8 cellular contexts compared by ENCODE assay signal in genomic region chr6:34674930-34675329, GRCh38. TPM values are rescaled to one million over a fixed set of nuclear protein-coding genes. Genes with fewer than 3 reads are reported as not detected.
DNase-seq lines count a peak whose midpoint lies in the region; ATAC-seq, FAIRE-seq and TF ChIP-seq lines count a peak whose summit lies in the region.
"Not testable (repeated sequence)": the region's sequence is repeated elsewhere in the genome, so short reads cannot be mapped to it uniquely, and the experiment has no call there.

No MANE protein-coding gene starts in this region.

- intact Hi-C loops in CD4-positive, alpha-beta memory T cell (cut with micrococcal nuclease) = loop anchor here (1.0 to 10.0 kb wide), 2 partner anchors 82 to 210 kb away; partner anchors contain the start of genes ANKS1A, SNRPC and TAF11
- intact Hi-C loops in spleen (cut with DNase I; ENCODE audit: low total_unique reads) = not testable (repeated sequence)

- peaks cover 41 to 67% (median 57%) of the 10 kb centered on the region in 4 donors for H3K4me1 Mint-ChIP-seq in CD4-positive, alpha-beta memory T cell
- H3K4me1 Mint-ChIP-seq in IgD-negative memory B cell = peaks cover 51 to 60% (median 60%) of the 10 kb centered on the region in 3 donors
- H3K4me1 Mint-ChIP-seq in activated CD4-positive, alpha-beta memory T cell treated with anti-CD3 and anti-CD28 coated beads, Interleukin-2, amount 10 ng/mL, durations not matched to agents 7 days and 5 days = peaks cover 54% of the 10 kb centered on the region
- peaks cover 32% of the 10 kb centered on the region for H3K4me1 Mint-ChIP-seq in activated naive CD8-positive, alpha-beta T cell treated with anti-CD3 and anti-CD28 coated beads, Interleukin-2, amount 10 ng/mL, durations not matched to agents 7 days and 5 days

- H3K4me3 Mint-ChIP-seq in CD4-positive, alpha-beta memory T cell = peak overlapping the region in 3 of 8 donors; percentile 30 to 93 (median 83)
- peak overlapping the region; percentile 50 to 90 (median 88) for H3K4me3 Mint-ChIP-seq in IgD-negative memory B cell
- not testable (repeated sequence) for H3K4me3 Mint-ChIP-seq in activated CD4-positive, alpha-beta memory T cell treated with anti-CD3 and anti-CD28 coated beads, Interleukin-2, amount 10 ng/mL, durations not matched to agents 7 days and 5 days; activated naive CD8-positive, alpha-beta T cell treated with anti-CD3 and anti-CD28 coated beads, Interleukin-2, amount 10 ng/mL, durations not matched to agents 7 days and 5 days

- TF ChIP-seq POLR2A in GM12892 (IDR thresholded peaks at IDR 0.05; ENCODE audit: low read depth, low read length); spleen (IDR thresholded peaks at IDR 0.05): not testable (repeated sequence)

- H3K9me3 Mint-ChIP-seq in CD4-positive, alpha-beta memory T cell; IgD-negative memory B cell; activated CD4-positive, alpha-beta memory T cell treated with anti-CD3 and anti-CD28 coated beads, Interleukin-2, amount 10 ng/mL, durations not matched to agents 7 days and 5 days; activated naive CD8-positive, alpha-beta T cell treated with anti-CD3 and anti-CD28 coated beads, Interleukin-2, amount 10 ng/mL, durations not matched to agents 7 days and 5 days: not testable (repeated sequence)

- H3K79me2 ChIP-seq in hepatocyte = peaks cover 100% of the 10 kb centered on the region

- H3K4me2 ChIP-seq in hepatocyte = peak overlapping the region; percentile 50

- not testable (repeated sequence) for TF ChIP-seq CTCF in hepatocyte (IDR thresholded peaks at IDR 0.05; ENCODE audit: poor library complexity); spleen (IDR thresholded peaks at IDR 0.05 in 8 of 11, conservative IDR thresholded peaks at IDR 0.05 in 3 of 11)

- CTCF ChIA-PET in CD4-positive, alpha-beta memory T cell (lab: Charles Lee; ENCODE audit: partially characterized antibody) = interaction anchor here (1.0 to 5.0 kb wide), 6 partner anchors 17 to 79 kb away, joined by 3 to 22 read pairs (median 4); no protein-coding TSS in a partner anchor
- CTCF ChIA-PET in activated CD4-positive, alpha-beta memory T cell treated with anti-CD3 and anti-CD28 coated beads, Interleukin-2, amount 10 ng/mL, durations not matched to agents 7 days and 5 days (lab: Charles Lee) = interaction anchor here (2.3 to 5.3 kb wide), 2 partner anchors 19 to 82 kb away, joined by 9 to 46 read pairs; partner anchors contain the start of gene SNRPC

- H3K27me3 ChIP-seq in CD4-positive, alpha-beta memory T cell (ENCODE audit: insufficient read depth, low read length); hepatocyte; spleen (replicated peaks in 1 of 7): not testable (repeated sequence)

- peaks cover 19% of the 10 kb centered on the region for H4K20me1 ChIP-seq in hepatocyte (ENCODE audit: insufficient read depth, poor library complexity, severe bottlenecking)

- H3K4me1 ChIP-seq in CD4-positive, alpha-beta memory T cell (ENCODE audit: insufficient read depth, low read length) = peaks cover 67% of the 10 kb centered on the region
- H3K4me1 ChIP-seq in hepatocyte (ENCODE audit: insufficient read depth) (peaks cover 32% of the 10 kb centered on the region), spleen (peaks cover 42 to 91% (median 59%) of the 10 kb centered on the region in 6 donors)

- not testable (repeated sequence) for H3K36me3 ChIP-seq in CD4-positive, alpha-beta memory T cell (ENCODE audit: insufficient read depth, low read length); SK-N-MC (ENCODE audit: insufficient read depth, low read length); hepatocyte (replicated peaks; ENCODE audit: insufficient read depth, low read depth); spleen

- H3K36me3 Mint-ChIP-seq in CD4-positive, alpha-beta memory T cell; IgD-negative memory B cell; activated CD4-positive, alpha-beta memory T cell treated with anti-CD3 and anti-CD28 coated beads, Interleukin-2, amount 10 ng/mL, durations not matched to agents 7 days and 5 days (ENCODE audit: low read depth); activated naive CD8-positive, alpha-beta T cell treated with anti-CD3 and anti-CD28 coated beads, Interleukin-2, amount 10 ng/mL, durations not matched to agents 7 days and 5 days: not testable (repeated sequence)

- peak; percentile 5 for FAIRE-seq in GM12892 (lab: Jason Lieb, UNC)

- not testable (repeated sequence) for H2AFZ ChIP-seq in hepatocyte

- H3K9ac ChIP-seq in SK-N-MC (ENCODE audit: insufficient read length) = not testable (repeated sequence)

- POLR2A ChIA-PET in CD4-positive, alpha-beta memory T cell (lab: Charles Lee; ENCODE audit: partially characterized antibody) = interaction anchor here (1.0 to 6.3 kb wide), 3 partner anchors 10 to 21 kb away, joined by 3 to 133 read pairs (median 48); partner anchors contain the start of gene ILRUN
- POLR2A ChIA-PET in activated CD4-positive, alpha-beta memory T cell treated with anti-CD3 and anti-CD28 coated beads, Interleukin-2, amount 10 ng/mL, durations not matched to agents 7 days and 5 days (lab: Charles Lee) = interaction anchor here (1.0 to 7.3 kb wide), 7 partner anchors 11 to 213 kb away, joined by 3 to 191 read pairs (median 4); partner anchors contain the start of genes ILRUN and TAF11
- POLR2A ChIA-PET in activated naive CD8-positive, alpha-beta T cell treated with anti-CD3 and anti-CD28 coated beads, Interleukin-2, amount 10 ng/mL, durations not matched to agents 7 days and 5 days (lab: Charles Lee) = interaction anchor here (1.2 to 3.4 kb wide), 2 partner anchors 17 to 21 kb away, joined by 5 to 27 read pairs; partner anchors contain the start of gene ILRUN

- not testable (repeated sequence) for H3K27me3 Mint-ChIP-seq in CD4-positive, alpha-beta memory T cell; IgD-negative memory B cell; activated CD4-positive, alpha-beta memory T cell treated with anti-CD3 and anti-CD28 coated beads, Interleukin-2, amount 10 ng/mL, durations not matched to agents 7 days and 5 days; activated naive CD8-positive, alpha-beta T cell treated with anti-CD3 and anti-CD28 coated beads, Interleukin-2, amount 10 ng/mL, durations not matched to agents 7 days and 5 days

- H3K27ac ChIP-seq in CD4-positive, alpha-beta memory T cell (ENCODE audit: low read depth, low read length) = peak overlapping the region; percentile 10
- peak overlapping the region; percentile 27; the same call in 1 of the 2 replicates for H3K27ac ChIP-seq in SK-N-MC
- peak overlapping the region; percentile 53 for H3K27ac ChIP-seq in hepatocyte
- peak overlapping the region; percentile 30 to 91 (median 80) for H3K27ac ChIP-seq in spleen

- peak overlapping the region; percentile 92 to 100 (median 97) for H3K27ac Mint-ChIP-seq in CD4-positive, alpha-beta memory T cell
- peak overlapping the region; percentile 97 to 100 (median 100) for H3K27ac Mint-ChIP-seq in IgD-negative memory B cell
- peak overlapping the region; percentile 3 for H3K27ac Mint-ChIP-seq in activated CD4-positive, alpha-beta memory T cell treated with anti-CD3 and anti-CD28 coated beads, Interleukin-2, amount 10 ng/mL, durations not matched to agents 7 days and 5 days
- peak overlapping the region; percentile 92 for H3K27ac Mint-ChIP-seq in activated naive CD8-positive, alpha-beta T cell treated with anti-CD3 and anti-CD28 coated beads, Interleukin-2, amount 10 ng/mL, durations not matched to agents 7 days and 5 days

- not testable (repeated sequence) for H3K4me3 ChIP-seq in CD4-positive, alpha-beta memory T cell (ENCODE audit: low read length in 2 of 2); SK-N-MC; hepatocyte; spleen

- DNase-seq in CD4-positive, alpha-beta memory T cell; GM12892 (ENCODE audit: insufficient read length); SK-N-MC (ENCODE audit: low read depth, low spot score); activated CD4-positive, alpha-beta memory T cell treated with anti-CD3 and anti-CD28 coated beads, Interleukin-2, amount 10 ng/mL, durations not matched to agents 7 days and 5 days; activated naive CD8-positive, alpha-beta T cell treated with anti-CD3 and anti-CD28 coated beads, Interleukin-2, amount 10 ng/mL, durations not matched to agents 7 days and 5 days; hepatocyte (ENCODE audit: low spot score); spleen: not testable (repeated sequence)

- not testable (repeated sequence) for H3K9me2 ChIP-seq in hepatocyte (replicated peaks; ENCODE audit: insufficient read depth)

- 86% methylated on average over 9 of the region's 9 CpGs for WGBS in hepatocyte (ENCODE audit: low lambda C conversion rate, missing lambda C conversion rate)
- WGBS in spleen, 5 donors = 69 to 88% (median 82%) methylated on average over 9 of the region's 9 CpGs

- ATAC-seq in activated naive CD8-positive, alpha-beta T cell treated with anti-CD3 and anti-CD28 coated beads, Interleukin-2, amount 10 ng/mL, durations not matched to agents 7 days and 5 days (ENCODE audit: low read depth) = not testable (repeated sequence)

- H3K9me3 ChIP-seq in CD4-positive, alpha-beta memory T cell (ENCODE audit: control insufficient read depth in 1 of 2, low read length in 2 of 2); SK-N-MC (ENCODE audit: low read depth, low read length); hepatocyte (ENCODE audit: low read depth); spleen: not testable (repeated sequence)

RNA-seq across cellular contexts. Expression of gene ILRUN, which starts 21.6 kb away (rescaled TPM):
- total RNA-seq in CD4-positive, alpha-beta memory T cell = 10 to 100 TPM; 68.6 to 70.7 TPM
- polyA plus RNA-seq in CD4-positive, alpha-beta memory T cell = 10 to 100 TPM; 14.8 to 15.1 TPM
- polyA plus RNA-seq in GM12892 (2012; ENCODE audit: missing spikeins) = 49.9 TPM
- polyA plus RNA-seq in IgD-negative memory B cell (15.4 TPM), hepatocyte (12.7 and 17.8 TPM in 2 replicates), spleen (10 to 100 TPM; 14.6 to 44.3 (median 19.2) TPM)
- 10 to 100 TPM; 85.3 to 86.6 TPM for total RNA-seq in activated CD4-positive, alpha-beta memory T cell treated with anti-CD3 and anti-CD28 coated beads, Interleukin-2, amount 10 ng/mL, durations not matched to agents 7 days and 5 days
- 10 to 100 TPM; 66.1 to 73.8 TPM for total RNA-seq in activated naive CD8-positive, alpha-beta T cell treated with anti-CD3 and anti-CD28 coated beads, Interleukin-2, amount 10 ng/mL, durations not matched to agents 7 days and 5 days
- total RNA-seq in hepatocyte (55.0 and 61.3 TPM in 2 replicates), spleen (10 to 100 TPM; 49.4 to 75.5 (median 64.2) TPM)

Comparison
In these comparisons a context has a peak if more than half of its experiments do, and no peak if none do; other contexts are left out.
1. H3K27ac ChIP-seq: peak in every context shown above with its lines; median percentile 80 in spleen; 53 in hepatocyte; 27 in SK-N-MC; 10 in CD4-positive, alpha-beta memory T cell.
2. H3K27ac Mint-ChIP-seq: peak in every context shown above with its lines; median percentile 100 in IgD-negative memory B cell; 97 in CD4-positive, alpha-beta memory T cell; 92 in activated naive CD8-positive, alpha-beta T cell treated with anti-CD3 and anti-CD28 coated beads, Interleukin-2, amount 10 ng/mL, durations not matched to agents 7 days and 5 days; 3 in activated CD4-positive, alpha-beta memory T cell treated with anti-CD3 and anti-CD28 coated beads, Interleukin-2, amount 10 ng/mL, durations not matched to agents 7 days and 5 days.